Comparison of ENCODE assay signal across 12 cellular contexts in the genomic region with DNA sequence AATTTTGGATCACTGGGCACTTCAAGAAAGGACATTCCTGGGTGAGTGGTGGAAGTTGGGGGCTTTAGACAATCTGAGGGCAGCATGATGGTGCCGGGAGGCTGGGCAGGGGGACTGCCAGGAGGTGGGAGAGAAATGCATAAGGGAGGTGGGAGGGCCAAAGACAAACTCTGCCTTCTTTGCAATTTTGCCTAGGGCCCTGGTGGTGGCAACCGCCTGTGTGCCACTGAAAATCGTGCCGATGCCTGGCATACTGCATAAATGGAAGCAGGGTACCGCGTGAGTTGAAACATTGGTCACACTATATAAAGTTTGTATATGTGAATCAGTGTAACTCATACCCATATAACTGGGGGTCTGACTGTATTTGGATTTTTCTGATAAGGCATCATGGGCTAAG. TPM values are rescaled to one million over a fixed set of nuclear protein-coding genes. Genes with fewer than 3 reads are reported as not detected.
DNase-seq lines count a peak whose midpoint lies in the region; ATAC-seq and TF ChIP-seq lines count a peak whose summit lies in the region.
"Had no signal": no experiment of that assay in that cellular context is flagged by ENCODE, and none has a peak within 500 bp of the region (broad histone marks: within the 10 kb centered on the region; RNA-seq: fewer than 3 reads in every experiment).

No MANE protein-coding gene starts in this region.

- BruUV-seq in PC-9 (replicated peaks; lab: Mats Ljungman, UMichigan), result no TSS peak

- H3K36me3 Mint-ChIP-seq in T-helper 1 cell treated with Interleukin-12 subunit alpha and Interleukin-12 subunit beta and Interleukin-4 antibody, amounts not matched to agents 30 μg/mL and 1 μg/mL, for 36 hours (ENCODE audit: low read depth), result peaks cover 17% of the 10 kb centered on the region
- H3K36me3 Mint-ChIP-seq in effector memory CD8-positive, alpha-beta T cell (ENCODE audit: insufficient read depth), result peaks cover 48% of the 10 kb centered on the region

- no peak overlapping the region for H3K27ac ChIP-seq in PC-9

- H3K9me3 Mint-ChIP-seq in T-helper 1 cell treated with Interleukin-12 subunit alpha and Interleukin-12 subunit beta and Interleukin-4 antibody, amounts not matched to agents 30 μg/mL and 1 μg/mL, for 36 hours, result no peaks in the 10 kb centered on the region
- H3K9me3 Mint-ChIP-seq in effector memory CD8-positive, alpha-beta T cell, result no peaks in the 10 kb centered on the region

- H3K4me1 Mint-ChIP-seq in T-helper 1 cell treated with Interleukin-12 subunit alpha and Interleukin-12 subunit beta and Interleukin-4 antibody, amounts not matched to agents 30 μg/mL and 1 μg/mL, for 36 hours (ENCODE audit: low read depth), result peaks cover 39% of the 10 kb centered on the region
- H3K4me1 Mint-ChIP-seq in effector memory CD8-positive, alpha-beta T cell (ENCODE audit: low read depth in 2 of 2), result peaks cover 33 to 43% of the 10 kb centered on the region in 2 donors

- no peaks in the 10 kb centered on the region for H3K27me3 Mint-ChIP-seq in T-helper 1 cell treated with Interleukin-12 subunit alpha and Interleukin-12 subunit beta and Interleukin-4 antibody, amounts not matched to agents 30 μg/mL and 1 μg/mL, for 36 hours (ENCODE audit: low read depth)
- no peaks in the 10 kb centered on the region for H3K27me3 Mint-ChIP-seq in effector memory CD8-positive, alpha-beta T cell

- peaks cover 74% of the 10 kb centered on the region for H4K20me1 ChIP-seq in PC-9 (ENCODE audit: insufficient read depth)

- no peaks in the 10 kb centered on the region for H3K9me2 ChIP-seq in PC-9 (ENCODE audit: insufficient read depth)

- H3K9me3 ChIP-seq in PC-9 (ENCODE audit: insufficient read depth, low read depth) (no peaks in the 10 kb centered on the region), skeletal muscle satellite cell (replicated peaks; ENCODE audit: low read length) (no peaks in the 10 kb centered on the region)
- H3K9me3 ChIP-seq: heart right ventricle had no signal

- CTCF ChIA-PET in PC-9 (lab: Charles Lee), result no interaction called here

- peaks cover 23% of the 10 kb centered on the region for H3K4me1 ChIP-seq in PC-9 (replicated peaks; ENCODE audit: insufficient read depth)
- peaks cover 19% of the 10 kb centered on the region for H3K4me1 ChIP-seq in skeletal muscle satellite cell (ENCODE audit: control insufficient read depth, insufficient read depth, low read length)

- intact Hi-C loops in PC-9 (cut with micrococcal nuclease; ENCODE audit: unreplicated experiment), result no loop called here

- H3K4me3 Mint-ChIP-seq in T-helper 1 cell treated with Interleukin-12 subunit alpha and Interleukin-12 subunit beta and Interleukin-4 antibody, amounts not matched to agents 30 μg/mL and 1 μg/mL, for 36 hours, result peak overlapping the region; percentile 2
- H3K4me3 Mint-ChIP-seq in effector memory CD8-positive, alpha-beta T cell, result peak overlapping the region in 1 of 2 donors; percentile 93

- H3K27ac Mint-ChIP-seq in T-helper 1 cell treated with Interleukin-12 subunit alpha and Interleukin-12 subunit beta and Interleukin-4 antibody, amounts not matched to agents 30 μg/mL and 1 μg/mL, for 36 hours, result peak overlapping the region; percentile 27
- peak overlapping the region; percentile 15 to 16 for H3K27ac Mint-ChIP-seq in effector memory CD8-positive, alpha-beta T cell

- peaks cover 32% of the 10 kb centered on the region for H3F3A ChIP-seq in PC-9 (ENCODE audit: insufficient read depth, low read depth)

- H2AFZ ChIP-seq in PC-9, result no peak overlapping the region

- POLR2A ChIA-PET in PC-9 (lab: Charles Lee; ENCODE audit: unreplicated experiment), result interaction anchor here (0.6 kb wide), 1 partner anchor 29 kb away, joined by 11 read pairs; no protein-coding TSS in a partner anchor

- H3K4me3 ChIP-seq in PC-9, result no peak overlapping the region
- no peak overlapping the region for H3K4me3 ChIP-seq in skeletal muscle satellite cell (ENCODE audit: low read length)

- H3K4me2 ChIP-seq in PC-9, result peak overlapping the region; percentile 85; the same call in 1 of the 2 replicates
- peak overlapping the region; percentile 91 for H3K4me2 ChIP-seq in skeletal muscle satellite cell (ENCODE audit: low read length)

- H3K79me2 ChIP-seq in PC-9 (ENCODE audit: low read depth), result peaks cover 92% of the 10 kb centered on the region

- DNase-seq in T-helper 1 cell (no peak), PC-9 (no peak), SHP77 treated with DMSO at 0.1 percent for 48 hours (lab: John Stamatoyannopoulos, UW) (no peak)
- DNase-seq in effector memory CD8-positive, alpha-beta T cell, result no peak
- DNase-seq: 8988T; activated naive CD4-positive, alpha-beta T cell treated with Interleukin-2 at 50 U/mL for 16 hours; heart right ventricle; stimulated activated naive CD4-positive, alpha-beta T cell had no signal

- H3K36me3 ChIP-seq in PC-9 (ENCODE audit: low read depth) (peaks cover 30% of the 10 kb centered on the region), skeletal muscle satellite cell (ENCODE audit: insufficient read depth, low read length) (peaks cover 7% of the 10 kb centered on the region)

- ATAC-seq in effector memory CD8-positive, alpha-beta T cell (replicated peaks), result no peak
- no peak for ATAC-seq in HG02870 (IDR thresholded peaks at IDR 0.05; ENCODE audit: unreplicated experiment)
- ATAC-seq in HG03442 (IDR thresholded peaks at IDR 0.05; ENCODE audit: unreplicated experiment), result no peak
- ATAC-seq: heart right ventricle had no signal

- no peak for TF ChIP-seq CTCF in PC-9 (conservative IDR thresholded peaks at IDR 0.05)

- H3K27me3 ChIP-seq in PC-9 (ENCODE audit: insufficient read depth, low read depth) (no peaks in the 10 kb centered on the region), skeletal muscle satellite cell (ENCODE audit: control insufficient read depth, insufficient read depth, low read length) (no peaks in the 10 kb centered on the region)
- H3K27me3 ChIP-seq: heart right ventricle had no signal

- H3K9ac ChIP-seq in skeletal muscle satellite cell (ENCODE audit: low read depth, low read length), result no peak overlapping the region

RNA-seq across cellular contexts. Expression of gene LUC7L2, which starts 3.3 kb away (rescaled TPM):
- 111 and 149 TPM in 2 replicates for total RNA-seq in PC-9 (2021)
- total RNA-seq in skeletal muscle satellite cell (2012; rRNA removed), result 38.4 and 40.6 TPM in 2 replicates

RNA-seq across cellular contexts. Expression of gene FMC1, which starts 21.8 kb away (rescaled TPM):
- 12.5 and 15.1 TPM in 2 replicates for total RNA-seq in PC-9 (2021)
- total RNA-seq in skeletal muscle satellite cell (2012; rRNA removed), result 8.7 and 9.9 TPM in 2 replicates
